ENCODE assay signal across 20 cellular contexts in genomic region chrX:72057844-72058243, GRCh38.
"Had no signal": no experiment of that assay in that cellular context is flagged by ENCODE, and none has a peak within 500 bp of the region (broad histone marks: within the 10 kb centered on the region; RNA-seq: fewer than 3 reads in every experiment).

No MANE protein-coding gene starts in this region.

- H3K4me3 ChIP-seq: esophagus muscularis mucosa, hepatocyte, mucosa of descending colon, pancreas, right lobe of liver, testis had no signal

- H3K4me1 ChIP-seq: pancreas, right lobe of liver had no signal

- H3K27me3 ChIP-seq: hepatocyte, testis had no signal

- DNase-seq: activated CD4-positive, alpha-beta T cell treated with anti-CD3 and anti-CD28 coated beads for 36 hours; activated CD4-positive, alpha-beta T cell treated with anti-CD3 and anti-CD28 coated beads, Interleukin-2, amount 50 U/mL, for 48 hours; activated T-cell treated with anti-CD3 and anti-CD28 coated beads, Interleukin-2, amount 50 U/mL, for 24 hours; effector CD8-positive, alpha-beta T cell; mesenchymal stem cell; mucosa of descending colon; naive B cell; pancreas; right lobe of liver; stimulated activated CD4-positive, alpha-beta T cell treated with anti-CD3 and anti-CD28 coated beads, Interleukin-4, amount 100 ng/mL, for 4 hours; testis had no signal

- H3K27ac ChIP-seq: hepatocyte, pancreas, right lobe of liver, testis had no signal

- H3K9me3 ChIP-seq: esophagus muscularis mucosa, mucosa of descending colon, pancreas, right lobe of liver, testis had no signal

- H3K4me1 Mint-ChIP-seq: activated CD4-positive, alpha-beta T cell treated with anti-CD3 and anti-CD28 coated beads for 36 hours; activated naive CD4-positive, alpha-beta T cell treated with anti-CD3 and anti-CD28 coated beads, Interleukin-2, amount 50 U/mL, for 24 hours; naive B cell; stimulated activated memory B cell treated with anti-CD40 and anti-IgM and Interleukin-4, amounts not matched to agents 10 μg/mL and 1 μg/mL and 100 μg/mL, for 72 hours had no signal

- H3K27me3 Mint-ChIP-seq: activated CD4-positive, alpha-beta T cell treated with anti-CD3 and anti-CD28 coated beads for 36 hours; activated naive CD4-positive, alpha-beta T cell treated with anti-CD3 and anti-CD28 coated beads, Interleukin-2, amount 50 U/mL, for 24 hours; type B pancreatic cell had no signal

- ATAC-seq: activated CD4-positive, alpha-beta T cell treated with anti-CD3 and anti-CD28 coated beads for 36 hours; mucosa of descending colon; pancreas; right lobe of liver; stimulated activated memory B cell treated with anti-CD40 and anti-IgM and Interleukin-4, amounts not matched to agents 10 μg/mL and 1 μg/mL and 100 μg/mL, for 72 hours; WTC11 had no signal

- H3K9me3 Mint-ChIP-seq: activated naive CD4-positive, alpha-beta T cell treated with anti-CD3 and anti-CD28 coated beads, Interleukin-2, amount 50 U/mL, for 24 hours; activated T-cell treated with anti-CD3 and anti-CD28 coated beads, Interleukin-2, amount 50 U/mL, for 24 hours; activated T-helper 2 cell treated with anti-CD3 and anti-CD28 coated beads, Interferon-gamma antibody, Interleukin-2, Interleukin-4, amounts not matched to agents 10 μg/mL and 5 μg/mL and 100 μg/mL, durations not matched to agents 14 hours and 24 hours and 36 hours; dendritic cell treated with granulocyte-macrophage colony-stimulating factor and Interleukin-4, amounts not matched to agents 40 ng/mL and 50 ng/mL, for 4 days; naive B cell; stimulated activated memory B cell treated with anti-CD40 and anti-IgM and Interleukin-4, amounts not matched to agents 10 μg/mL and 1 μg/mL and 100 μg/mL, for 72 hours; type B pancreatic cell; WTC11 had no signal

- FAIRE-seq: pancreas, TTC549 had no signal

- H3K36me3 Mint-ChIP-seq: activated naive CD4-positive, alpha-beta T cell treated with anti-CD3 and anti-CD28 coated beads, Interleukin-2, amount 50 U/mL, for 24 hours; naive B cell; stimulated activated memory B cell treated with anti-CD40 and anti-IgM and Interleukin-4, amounts not matched to agents 10 μg/mL and 1 μg/mL and 100 μg/mL, for 72 hours; type B pancreatic cell; WTC11 had no signal

- H3K4me3 Mint-ChIP-seq: activated CD4-positive, alpha-beta T cell treated with anti-CD3 and anti-CD28 coated beads for 36 hours; activated naive CD4-positive, alpha-beta T cell treated with anti-CD3 and anti-CD28 coated beads, Interleukin-2, amount 50 U/mL, for 24 hours; activated T-cell treated with anti-CD3 and anti-CD28 coated beads, Interleukin-2, amount 50 U/mL, for 24 hours; dendritic cell treated with granulocyte-macrophage colony-stimulating factor and Interleukin-4, amounts not matched to agents 40 ng/mL and 50 ng/mL, for 4 days; stimulated activated memory B cell treated with anti-CD40 and anti-IgM and Interleukin-4, amounts not matched to agents 10 μg/mL and 1 μg/mL and 100 μg/mL, for 72 hours; type B pancreatic cell; WTC11 had no signal

- H3K27ac Mint-ChIP-seq: activated CD4-positive, alpha-beta T cell treated with anti-CD3 and anti-CD28 coated beads for 36 hours; activated naive CD4-positive, alpha-beta T cell treated with anti-CD3 and anti-CD28 coated beads, Interleukin-2, amount 50 U/mL, for 24 hours; activated T-cell treated with anti-CD3 and anti-CD28 coated beads, Interleukin-2, amount 50 U/mL, for 24 hours; activated T-helper 2 cell treated with anti-CD3 and anti-CD28 coated beads, Interferon-gamma antibody, Interleukin-2, Interleukin-4, amounts not matched to agents 10 μg/mL and 5 μg/mL and 100 μg/mL, durations not matched to agents 14 hours and 24 hours and 36 hours; dendritic cell treated with granulocyte-macrophage colony-stimulating factor and Interleukin-4, amounts not matched to agents 40 ng/mL and 50 ng/mL, for 4 days; stimulated activated memory B cell treated with anti-CD40 and anti-IgM and Interleukin-4, amounts not matched to agents 10 μg/mL and 1 μg/mL and 100 μg/mL, for 72 hours; type B pancreatic cell; WTC11 had no signal

- H3K36me3 ChIP-seq: esophagus muscularis mucosa, pancreas, right lobe of liver had no signal
